29 cellular contexts compared by ENCODE assay signal in genomic region chr6:43296780-43297494, GRCh38. TPM values are rescaled to one million over a fixed set of nuclear protein-coding genes. Genes with fewer than 3 reads are reported as not detected.
A peak's percentile ranks its signal among the peaks of the same experiment; 100 is the strongest.
DNase-seq lines count a peak whose midpoint lies in the region; TF ChIP-seq lines count a peak whose summit lies in the region.
"Had no signal": no experiment of that assay in that cellular context is flagged by ENCODE, and none has a peak within 500 bp of the region (broad histone marks: within the 10 kb centered on the region; RNA-seq: fewer than 3 reads in every experiment).

No MANE protein-coding gene starts in this region.

- H3K27ac Mint-ChIP-seq in chondrocyte (ENCODE audit: unreplicated experiment), result no peak overlapping the region
- no peak overlapping the region for H3K27ac Mint-ChIP-seq in type B pancreatic cell
- H3K27ac Mint-ChIP-seq: CD14-positive monocyte; CD8-positive, alpha-beta memory T cell had no signal

- H3K9ac ChIP-seq in liver (ENCODE audit: low read depth in 1 of 2, low read length in 2 of 2), result no peak overlapping the region

- H3K27me3 ChIP-seq in liver (ENCODE audit: control insufficient read depth in 4 of 4, insufficient read depth in 4 of 4, low read length in 3 of 4), result no peaks in the 10 kb centered on the region
- H3K27me3 ChIP-seq: BE2C had no signal

- H3K4me3 Mint-ChIP-seq in chondrocyte (ENCODE audit: unreplicated experiment), result no peak overlapping the region
- no peak overlapping the region for H3K4me3 Mint-ChIP-seq in type B pancreatic cell
- H3K4me3 Mint-ChIP-seq: CD14-positive monocyte; CD8-positive, alpha-beta memory T cell had no signal

- 93% methylated on average over 5 of the region's 5 CpGs for WGBS in liver

- H3K4me1 Mint-ChIP-seq in chondrocyte (ENCODE audit: low read depth) (no peaks in the 10 kb centered on the region), type B pancreatic cell (ENCODE audit: unreplicated experiment) (no peaks in the 10 kb centered on the region)
- H3K4me1 Mint-ChIP-seq: CD8-positive, alpha-beta memory T cell had no signal

- peak; percentile 37 for DNase-seq in activated effector memory CD4-positive, alpha-beta T cell treated with anti-CD3 and anti-CD28 coated beads, Interleukin-2, amount 50 U/mL, for 16 hours
- no peak for DNase-seq in activated effector memory CD4-positive, alpha-beta T cell treated with Interleukin-2 at 50 U/mL for 16 hours
- DNase-seq in chondrocyte (ENCODE audit: low spot score), result peak; percentile 22
- DNase-seq in type B pancreatic cell (ENCODE audit: extremely low spot score, unreplicated experiment), result peak; percentile 20
- no peak for DNase-seq in retina
- no peak for DNase-seq in activated gamma-delta T cell (lab: John Stamatoyannopoulos, UW)
- DNase-seq in inferior parietal cortex (ENCODE audit: extremely low spot score), result no peak
- DNase-seq: ACHN; BE2C; CD8-positive, alpha-beta memory T cell; KBM-7; NCI-H1105 treated with DMSO at 0.1 percent for 48 hours; NCI-H146; NCI-H2029; NCI-H446 treated with DMSO at 0.1 percent for 48 hours; NCI-H526; NCI-H82; NK-92 treated with Interleukin-12 subunit alpha and Interleukin-12 subunit beta, amount 100 ng/mL, for 24 hours; PC-9; SJCRH30 had no signal

- peak overlapping the region; percentile 34 to 85 for H3K27ac ChIP-seq in liver (ENCODE audit: low read depth in 1 of 2, low read length in 2 of 2)
- H3K27ac ChIP-seq: 22Rv1, PC-9, SJCRH30 had no signal

- no peak for TF ChIP-seq CTCF in chondrocyte (IDR thresholded peaks at IDR 0.05)
- no peak for TF ChIP-seq CTCF in liver (IDR thresholded peaks at IDR 0.05; ENCODE audit: low read depth, low read length, missing input control)
- TF ChIP-seq CTCF in type B pancreatic cell (conservative IDR thresholded peaks at IDR 0.05), result no peak

- H3K36me3 Mint-ChIP-seq in chondrocyte (ENCODE audit: low read depth) (no peaks in the 10 kb centered on the region), type B pancreatic cell (no peaks in the 10 kb centered on the region)
- H3K36me3 Mint-ChIP-seq: CD14-positive monocyte; CD8-positive, alpha-beta memory T cell had no signal

- H3K4me3 ChIP-seq in liver (ENCODE audit: low read depth in 1 of 3, low read length in 3 of 3), result no peak overlapping the region
- H3K4me3 ChIP-seq: PC-9, SJCRH30 had no signal

- H3K9me3 Mint-ChIP-seq in chondrocyte (ENCODE audit: low read depth) (no peaks in the 10 kb centered on the region), type B pancreatic cell (no peaks in the 10 kb centered on the region)
- H3K9me3 Mint-ChIP-seq: CD8-positive, alpha-beta memory T cell had no signal

- H3K36me3 ChIP-seq in liver (ENCODE audit: control insufficient read depth in 4 of 4, insufficient read depth in 3 of 4, low read depth in 1 of 4, low read length in 3 of 4), result peaks cover 0 to 5% (median 3%) of the 10 kb centered on the region in 4 donors
- H3K36me3 ChIP-seq: BE2C, SJCRH30 had no signal

- H3K4me1 ChIP-seq in liver (ENCODE audit: control insufficient read depth in 4 of 4, insufficient read depth in 4 of 4, low read length in 3 of 4), result peaks cover 6 to 45% (median 35%) of the 10 kb centered on the region in 4 donors
- H3K4me1 ChIP-seq: BE2C, SJCRH30 had no signal

- peaks cover 20% of the 10 kb centered on the region for H3K27me3 Mint-ChIP-seq in chondrocyte (ENCODE audit: low read depth)
- peaks cover 23% of the 10 kb centered on the region for H3K27me3 Mint-ChIP-seq in type B pancreatic cell

- TF ChIP-seq RAD21 in liver (IDR thresholded peaks at IDR 0.05), result no peak

- no peaks in the 10 kb centered on the region for H3K9me3 ChIP-seq in liver (ENCODE audit: control insufficient read depth in 4 of 4, low read length in 3 of 4)
- H3K9me3 ChIP-seq: BE2C, SJCRH30 had no signal

TF ChIP-seq in liver, 16 proteins besides CTCF, POLR2A, EP300 and RAD21:
- no peak for TF ChIP-seq FOXA1 (IDR thresholded peaks at IDR 0.05)
- no peak for TF ChIP-seq FOXA2 (IDR thresholded peaks at IDR 0.05)
- no peak for TF ChIP-seq RXRA (IDR thresholded peaks at IDR 0.05)
- TF ChIP-seq NR2F2 (IDR thresholded peaks at IDR 0.05), result no peak
- no peak for TF ChIP-seq GABPA (IDR thresholded peaks at IDR 0.05 in 1 of 2, conservative IDR thresholded peaks at IDR 0.05 in 1 of 2)
- TF ChIP-seq HNF4G (IDR thresholded peaks at IDR 0.05), result no peak
- TF ChIP-seq SP1 (IDR thresholded peaks at IDR 0.05), result no peak
- TF ChIP-seq YY1 (IDR thresholded peaks at IDR 0.05), result no peak
- TF ChIP-seq, protein P1, sequence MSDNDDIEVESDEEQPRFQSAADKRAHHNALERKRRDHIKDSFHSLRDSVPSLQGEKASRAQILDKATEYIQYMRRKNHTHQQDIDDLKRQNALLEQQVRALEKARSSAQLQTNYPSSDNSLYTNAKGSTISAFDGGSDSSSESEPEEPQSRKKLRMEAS (IDR thresholded peaks at IDR 0.05), result no peak
- no peak for TF ChIP-seq JUND (IDR thresholded peaks at IDR 0.05)
- TF ChIP-seq EGR1 (IDR thresholded peaks at IDR 0.05; ENCODE audit: low read depth in 2 of 2), result no peak
- no peak for TF ChIP-seq HNF4A (conservative IDR thresholded peaks at IDR 0.05)
- TF ChIP-seq ATF3 (IDR thresholded peaks at IDR 0.05), result no peak
- TF ChIP-seq REST (IDR thresholded peaks at IDR 0.05), result no peak
- no peak for TF ChIP-seq TAF1 (conservative IDR thresholded peaks at IDR 0.05)
- TF ChIP-seq, protein P2, sequence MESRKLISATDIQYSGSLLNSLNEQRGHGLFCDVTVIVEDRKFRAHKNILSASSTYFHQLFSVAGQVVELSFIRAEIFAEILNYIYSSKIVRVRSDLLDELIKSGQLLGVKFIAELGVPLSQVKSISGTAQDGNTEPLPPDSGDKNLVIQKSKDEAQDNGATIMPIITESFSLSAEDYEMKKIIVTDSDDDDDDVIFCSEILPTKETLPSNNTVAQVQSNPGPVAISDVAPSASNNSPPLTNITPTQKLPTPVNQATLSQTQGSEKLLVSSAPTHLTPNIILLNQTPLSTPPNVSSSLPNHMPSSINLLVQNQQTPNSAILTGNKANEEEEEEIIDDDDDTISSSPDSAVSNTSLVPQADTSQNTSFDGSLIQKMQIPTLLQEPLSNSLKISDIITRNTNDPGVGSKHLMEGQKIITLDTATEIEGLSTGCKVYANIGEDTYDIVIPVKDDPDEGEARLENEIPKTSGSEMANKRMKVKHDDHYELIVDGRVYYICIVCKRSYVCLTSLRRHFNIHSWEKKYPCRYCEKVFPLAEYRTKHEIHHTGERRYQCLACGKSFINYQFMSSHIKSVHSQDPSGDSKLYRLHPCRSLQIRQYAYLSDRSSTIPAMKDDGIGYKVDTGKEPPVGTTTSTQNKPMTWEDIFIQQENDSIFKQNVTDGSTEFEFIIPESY (IDR thresholded peaks at IDR 0.05), result no peak

RNA-seq across cellular contexts. Expression of gene SLC22A7, which starts 1.1 kb away (rescaled TPM):
- not detected in 3 replicates for total RNA-seq in chondrocyte
- total RNA-seq in liver, result 100 to 1,000 TPM; 143 to 495 TPM
- 100 to 1,000 TPM; 172 to 284 TPM for polyA plus RNA-seq in liver
- 0.12 TPM in 1 of 2 replicates, not detected in the other for total RNA-seq in type B pancreatic cell (ENCODE audit: low replicate concordance)
- total RNA-seq: CD8-positive, alpha-beta memory T cell; H4; HT1080; LHCN-M2; MCF 10A; PC-9; Right ventricle myocardium inferior; RPMI7951; SJCRH30 had no signal
- polyA plus RNA-seq: CD14-positive monocyte; CD8-positive, alpha-beta memory T cell had no signal

RNA-seq across cellular contexts. Expression of gene CRIP3, which starts 11.7 kb away (rescaled TPM):
- total RNA-seq in chondrocyte (0.47 to 0.94 TPM (median 0.72 TPM) in 3 replicates), liver (1 to 10 TPM; 1.1 to 1.6 TPM), type B pancreatic cell (ENCODE audit: low replicate concordance) (1.1 and 2.9 TPM in 2 replicates)
- 1 to 10 TPM; 3.2 to 9.5 TPM for polyA plus RNA-seq in liver
- total RNA-seq: H4, HT1080, LHCN-M2, MCF 10A, RPMI7951, SJCRH30 had no signal
- polyA plus RNA-seq: CD8-positive, alpha-beta memory T cell had no signal

RNA-seq across cellular contexts. Expression of gene TTBK1, which starts 53.7 kb away (rescaled TPM):
- total RNA-seq in chondrocyte (0.07 TPM in 1 of 3 replicates, not detected in the others), liver (1 to 10 TPM in 1 of 2 donors, under 1 TPM in 1; 0.14 to 1.2 TPM), type B pancreatic cell (ENCODE audit: low replicate concordance) (0.93 and 1.7 TPM in 2 replicates)
- polyA plus RNA-seq in liver, result under 1 TPM; 0.18 to 0.70 TPM
- total RNA-seq: H4, MCF 10A, RPMI7951, SJCRH30 had no signal
- polyA plus RNA-seq: CD14-positive monocyte; CD8-positive, alpha-beta memory T cell had no signal

Comparison
In these comparisons a context has a peak if more than half of its experiments do, and no peak if none do; other contexts are left out.
1. DNase-seq: peak in activated effector memory CD4-positive, alpha-beta T cell treated with anti-CD3 and anti-CD28 coated beads, Interleukin-2, amount 50 U/mL, for 16 hours (single experiment), chondrocyte (single experiment) and type B pancreatic cell (single experiment); none in activated effector memory CD4-positive, alpha-beta T cell treated with Interleukin-2 at 50 U/mL for 16 hours (single experiment), retina (single experiment), activated gamma-delta T cell (single experiment) and inferior parietal cortex (single experiment).
2. RNA of gene SLC22A7, which starts 1.1 kb away (total RNA-seq): 143 to 495 TPM in liver; 0.12 TPM in type B pancreatic cell and not detected in chondrocyte; every median in the first group is over 100 times any median in the second.